Comparison of ENCODE assay signal across 1 cellular context in the genomic region with DNA sequence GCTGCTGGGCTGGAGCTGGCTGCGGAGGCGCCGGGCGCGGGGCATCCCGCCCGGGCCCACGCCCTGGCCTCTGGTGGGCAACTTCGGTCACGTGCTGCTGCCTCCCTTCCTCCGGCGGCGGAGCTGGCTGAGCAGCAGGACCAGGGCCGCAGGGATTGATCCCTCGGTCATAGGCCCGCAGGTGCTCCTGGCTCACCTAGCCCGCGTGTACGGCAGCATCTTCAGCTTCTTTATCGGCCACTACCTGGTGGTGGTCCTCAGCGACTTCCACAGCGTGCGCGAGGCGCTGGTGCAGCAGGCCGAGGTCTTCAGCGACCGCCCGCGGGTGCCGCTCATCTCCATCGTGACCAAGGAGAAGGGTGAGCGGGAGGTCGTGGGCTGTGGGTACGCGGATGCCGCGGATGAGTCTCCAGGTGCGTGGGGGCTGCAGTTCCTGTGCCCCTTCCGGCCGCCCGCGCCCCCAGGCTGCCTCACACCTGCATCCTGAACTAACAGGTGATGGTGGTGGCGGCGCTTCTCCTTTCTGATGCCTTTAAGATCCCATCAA.
TF ChIP-seq lines count a peak whose summit lies in the region.

No MANE protein-coding gene starts in this region.

TF ChIP-seq in endothelial cell of umbilical vein, 7 proteins besides CTCF, POLR2A, EP300 and RAD21:
- no peak for TF ChIP-seq POLR2AphosphoS5 (IDR thresholded peaks at IDR 0.05; ENCODE audit: insufficient read depth, low read depth, low read length)
- no peak for TF ChIP-seq GATA2 (IDR thresholded peaks at IDR 0.05; ENCODE audit: insufficient read depth, insufficient read length, low read depth, low read length)
- TF ChIP-seq MYC (IDR thresholded peaks at IDR 0.05; ENCODE audit: low read depth, low read length), result no peak
- peak; percentile 16 for TF ChIP-seq EZH2 (IDR thresholded peaks at IDR 0.05; ENCODE audit: borderline replicate concordance, low read depth, low read length, severe bottlenecking)
- TF ChIP-seq, protein P1, sequence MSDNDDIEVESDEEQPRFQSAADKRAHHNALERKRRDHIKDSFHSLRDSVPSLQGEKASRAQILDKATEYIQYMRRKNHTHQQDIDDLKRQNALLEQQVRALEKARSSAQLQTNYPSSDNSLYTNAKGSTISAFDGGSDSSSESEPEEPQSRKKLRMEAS (IDR thresholded peaks at IDR 0.05; ENCODE audit: insufficient read depth, insufficient read length), result peak; percentile 63
- no peak for TF ChIP-seq JUN (IDR thresholded peaks at IDR 0.05; ENCODE audit: borderline replicate concordance, insufficient read depth, insufficient read length, low read depth)
- no peak for TF ChIP-seq FOS (IDR thresholded peaks at IDR 0.05; ENCODE audit: borderline replicate concordance, insufficient read depth, low read length)
